In genomic region chr7:142385528-142386340, GRCh38 we compare ENCODE assay signal across 8 cellular contexts.
DNase-seq lines count a peak whose midpoint lies in the region; ATAC-seq, FAIRE-seq and TF ChIP-seq lines count a peak whose summit lies in the region.

No MANE protein-coding gene starts in this region.

- H3K79me2 ChIP-seq in GM12878 (ENCODE audit: control insufficient read depth, insufficient read depth, low read length), result no peaks in the 10 kb centered on the region

- peak; percentile 89 for DNase-seq in GF-D8 (lab: John Stamatoyannopoulos, UW)
- peak; percentile 58 for DNase-seq in HS-27A (ENCODE audit: low read depth)
- peak; percentile 81 for DNase-seq in RPMI7951 (ENCODE audit: low read depth)
- peak; percentile 13 for DNase-seq in GM12878 (ENCODE audit: low read depth, low spot score)
- DNase-seq in islet precursor cell, result peak; percentile 78
- peak in 2 of 3 experiments; percentile 25 for DNase-seq in stimulated activated CD4-positive, alpha-beta T cell treated with anti-CD3 and anti-CD28 coated beads, TNF-alpha, amount 100 ng/mL, for 24 hours (ENCODE audit: low read depth in 3 of 3)
- DNase-seq in omental fat pad (ENCODE audit: low spot score), result no peak

- H3K4me2 ChIP-seq in GM12878 (ENCODE audit: control insufficient read depth, insufficient read depth), result no peak overlapping the region

- TF ChIP-seq RAD21 in GM12878 (IDR thresholded peaks at IDR 0.05; ENCODE audit: insufficient read depth, low read depth, low read length), result peak; percentile 52; the same call in 1 of the 2 replicates

- no peak for TF ChIP-seq POLR2A in GM12878 (IDR thresholded peaks at IDR 0.05; ENCODE audit: low read depth, low read length)

- H3K27ac ChIP-seq in GM12878 (ENCODE audit: control insufficient read depth, insufficient read depth), result no peak overlapping the region

- POLR2A ChIA-PET in GM12878 (lab: Charles Lee), result no interaction called here

- 18% methylated on average over 8 of the region's 8 CpGs for WGBS in GM12878 (ENCODE audit: insufficient coverage, insufficient replicate concordance, low lambda C conversion rate, missing lambda C conversion rate)

- intact Hi-C loops in GM12878 (cut with micrococcal nuclease; ENCODE audit: unreplicated experiment), result no loop called here

- no peak overlapping the region for H2AFZ ChIP-seq in GM12878 (ENCODE audit: control insufficient read depth, low read depth, low read length)

- no peak for TF ChIP-seq EP300 in GM12878 (IDR thresholded peaks at IDR 0.05; ENCODE audit: borderline replicate concordance in 1 of 2, control insufficient read depth in 1 of 2, low read depth in 2 of 2, low read length in 2 of 2)

- H3K9ac ChIP-seq in GM12878 (ENCODE audit: control insufficient read depth, insufficient read depth, low read length), result no peak overlapping the region

- H3K4me1 ChIP-seq in GM12878 (ENCODE audit: control insufficient read depth, insufficient read depth, low read length), result no peaks in the 10 kb centered on the region

- in situ Hi-C loops in GM12878 (cut with MboI), result no loop called here

- SMC1A ChIA-PET in GM12878 (lab: Charles Lee; ENCODE audit: uncharacterized antibody, unreplicated experiment), result interaction anchor here (0.8 to 1.8 kb wide), 2 partner anchors 27 to 29 kb away, joined by 3 to 4 read pairs; no protein-coding TSS in a partner anchor

- BruUV-seq in GM12878 (replicated peaks; lab: Mats Ljungman, UMichigan), result no TSS peak

- H4K20me1 ChIP-seq in GM12878 (ENCODE audit: control insufficient read depth, insufficient read depth), result no peaks in the 10 kb centered on the region; the same call in 1 of the 2 replicates

- H3K9me3 ChIP-seq in GM12878 (replicated peaks; ENCODE audit: control insufficient read depth, insufficient read depth, low read length), result no peaks in the 10 kb centered on the region

- TF ChIP-seq CTCF in GM12878 (IDR thresholded peaks at IDR 0.05 in 2 of 3, conservative IDR thresholded peaks at IDR 0.05 in 1 of 3; ENCODE audit: control insufficient read depth in 2 of 3, extremely low read depth in 1 of 3, insufficient read depth in 1 of 3, low read depth in 3 of 3, low read length in 3 of 3) (peak; percentile 61 to 77 (median 73)), omental fat pad (IDR thresholded peaks at IDR 0.05) (no peak)

- peak; percentile 74 for FAIRE-seq in GM12878 (lab: Jason Lieb, UNC)

- H3K27me3 ChIP-seq in GM12878 (replicated peaks in 1 of 2; ENCODE audit: control insufficient read depth in 2 of 2, insufficient read depth in 2 of 2, low read length in 1 of 2), result no peaks in the 10 kb centered on the region; a peak in 1 of 4 replicates

- RAD21 ChIA-PET in GM12878 (lab: Charles Lee; ENCODE audit: unreplicated experiment), result interaction anchor here (1.6 kb wide), 1 partner anchor 63 kb away, joined by 3 read pairs; no protein-coding TSS in a partner anchor

- ATAC-seq in GM21390 (IDR thresholded peaks at IDR 0.05; ENCODE audit: unreplicated experiment), result peak; percentile 84
- peak; percentile 94 for ATAC-seq in GM12878
- no peak for ATAC-seq in omental fat pad (ENCODE audit: low FRiP score)

- no peaks in the 10 kb centered on the region for H3K36me3 ChIP-seq in GM12878 (ENCODE audit: control insufficient read depth in 2 of 2, insufficient read depth in 2 of 2, low read length in 1 of 2)

- H3K4me3 ChIP-seq in GM12878, result no peak overlapping the region

- CTCF ChIA-PET in GM12878 (lab: Yijun Ruan, JAX), result interaction anchor here (0.7 to 2.4 kb wide), 14 partner anchors 8 to 99 kb away, joined by 3 to 12 read pairs (median 5); no protein-coding TSS in a partner anchor

TF ChIP-seq in GM12878, 131 proteins besides CTCF, POLR2A, EP300 and RAD21:
- TF ChIP-seq YBX1 (IDR thresholded peaks at IDR 0.05) (no peak), HSF1 (IDR thresholded peaks at IDR 0.05; ENCODE audit: low read depth, low read length) (0 out of 2 replicates have a peak, but pooled peaks have one; percentile 34), CBX3 (IDR thresholded peaks at IDR 0.05; ENCODE audit: borderline replicate concordance, low read depth) (no peak), CHD4 (IDR thresholded peaks at IDR 0.05) (no peak), LARP7 (IDR thresholded peaks at IDR 0.05) (no peak), CREM (IDR thresholded peaks at IDR 0.05; ENCODE audit: low read depth) (0 out of 2 replicates have a peak, but pooled peaks have one; percentile 15)

Comparison
In these comparisons a context has a peak if more than half of its experiments do, and no peak if none do; other contexts are left out.
1. CTCF ChIP-seq: peak in GM12878 (3 of 3); none in omental fat pad (0 of 3).